Comparison of ENCODE assay signal across 8 cellular contexts in the genomic region with DNA sequence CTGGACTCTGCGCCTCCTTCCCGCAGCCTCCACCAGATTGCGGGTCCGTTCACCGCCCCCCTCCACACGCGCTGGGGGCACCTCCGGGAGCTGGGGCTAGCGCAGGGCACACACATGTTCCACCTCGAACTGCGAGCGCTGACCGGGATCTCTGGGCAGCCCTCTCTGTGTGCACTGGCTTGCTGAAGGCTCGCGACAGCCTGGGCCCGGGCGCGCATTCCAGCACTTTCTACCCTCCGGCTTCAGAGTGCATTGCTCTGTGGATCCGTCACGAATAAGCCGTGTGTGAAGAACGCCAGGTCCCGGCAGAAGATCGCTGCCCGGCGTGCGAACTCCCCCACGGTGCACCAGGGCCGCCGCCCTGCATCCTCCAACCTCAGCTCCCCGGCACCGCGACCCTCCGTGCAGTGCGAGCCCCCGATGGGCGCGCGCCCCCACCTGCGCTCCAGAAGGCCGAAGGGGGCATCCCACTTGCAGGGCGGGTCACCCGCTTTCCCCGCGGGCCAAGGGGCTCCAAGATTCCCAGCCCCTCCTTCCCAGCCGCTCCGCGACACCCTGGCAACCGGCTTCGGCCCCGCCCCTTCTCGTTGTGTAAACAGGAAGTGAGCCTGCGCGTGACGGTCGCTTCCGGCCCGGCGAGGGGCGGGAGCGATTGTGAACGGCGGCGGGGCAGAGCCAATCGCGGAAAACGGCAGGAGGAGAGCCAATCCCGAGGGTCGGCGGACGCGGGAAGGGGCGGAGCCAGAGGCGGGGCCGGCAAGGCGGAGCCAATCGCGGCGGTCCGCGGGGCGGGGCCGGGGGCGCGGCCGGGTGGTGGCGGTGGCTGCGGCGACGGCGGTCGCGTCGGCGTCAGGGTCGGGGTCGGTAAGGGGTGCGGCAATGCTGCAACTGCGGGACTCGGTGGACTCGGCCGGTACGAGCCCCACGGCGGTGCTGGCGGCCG. TPM values are rescaled to one million over a fixed set of nuclear protein-coding genes. Genes with fewer than 3 reads are reported as not detected.
DNase-seq lines count a peak whose midpoint lies in the region; ATAC-seq, FAIRE-seq and TF ChIP-seq lines count a peak whose summit lies in the region.

TPRG1L (plus strand) TSS at position 822 of the 943 bp plus-strand sequence; CDS start at position 880, 58 bp downstream.

- intact Hi-C loops in kidney (cut with DNase I) = no loop called here

- peaks cover 16 to 26% of the 10 kb centered on the region in 2 donors for H3K4me1 ChIP-seq in kidney (ENCODE audit: control insufficient read depth in 1 of 2, insufficient read depth in 1 of 2, low read depth in 1 of 2, low read length in 2 of 2)

- peak; percentile 82 for ATAC-seq in HG03378 (IDR thresholded peaks at IDR 0.05; ENCODE audit: unreplicated experiment)

- peaks cover 3 to 22% of the 10 kb centered on the region in 2 donors for H3K36me3 ChIP-seq in kidney (ENCODE audit: control insufficient read depth in 1 of 2, insufficient read depth in 2 of 2, low read length in 2 of 2)

- no peak for TF ChIP-seq CTCF in kidney (IDR thresholded peaks at IDR 0.05; ENCODE audit: borderline replicate concordance, extremely low read depth, insufficient read depth)

- peak within 1 kb of the TSS; percentile 71 to 87 for H3K4me3 ChIP-seq in kidney (ENCODE audit: low read length in 2 of 2)

- peak within 1 kb of the TSS; percentile 55 to 57 for H3K9ac ChIP-seq in kidney (ENCODE audit: low read length in 2 of 2)

- no peak for FAIRE-seq in kidney (lab: Jason Lieb, UNC)

- peak; percentile 39 for TF ChIP-seq POLR2A in GM19099 (IDR thresholded peaks at IDR 0.05; ENCODE audit: extremely low read depth, insufficient read length, low read depth)

- peak; percentile 100 for DNase-seq in AG20443 (ENCODE audit: low spot score)
- peak; percentile 64 for DNase-seq in NCI-H510A (lab: John Stamatoyannopoulos, UW)
- peak; percentile 98 for DNase-seq in activated CD4-positive, alpha-beta T cell treated with anti-CD3 and anti-CD28 coated beads for 1 hour
- DNase-seq in cerebellar nuclear complex (lab: John Stamatoyannopoulos, UW) = peak; percentile 88 to 92
- DNase-seq in kidney = peak; percentile 99
- DNase-seq in stimulated activated CD4-positive, alpha-beta T cell treated with anti-CD3 and anti-CD28 coated beads, Interleukin-15, amount 100 ng/mL, for 1 hour (ENCODE audit: low read depth in 1 of 2, low spot score in 1 of 2) = peak; percentile 97 to 98

- no peaks in the 10 kb centered on the region for H3K9me3 ChIP-seq in kidney (ENCODE audit: control insufficient read depth in 1 of 2, low read length in 2 of 2)

- H3K27ac ChIP-seq in kidney (ENCODE audit: low read depth in 2 of 2, low read length in 2 of 2) = peak within 1 kb of the TSS; percentile 8 to 43

RNA-seq across cellular contexts. Expression of gene TPRG1L, which starts in this region (rescaled TPM):
- total RNA-seq in kidney = 37.1 TPM
- polyA plus RNA-seq in kidney (ENCODE audit: insufficient read depth, low read depth, low replicate concordance) = 72.4 TPM

Comparison
In these comparisons a context has a peak if more than half of its experiments do, and no peak if none do; other contexts are left out.
1. Peak in every context shown above with its lines: DNase-seq, ATAC-seq, H3K4me3 ChIP-seq and H3K27ac ChIP-seq.